ENCODE assay signal across 14 cellular contexts in the genomic region with DNA sequence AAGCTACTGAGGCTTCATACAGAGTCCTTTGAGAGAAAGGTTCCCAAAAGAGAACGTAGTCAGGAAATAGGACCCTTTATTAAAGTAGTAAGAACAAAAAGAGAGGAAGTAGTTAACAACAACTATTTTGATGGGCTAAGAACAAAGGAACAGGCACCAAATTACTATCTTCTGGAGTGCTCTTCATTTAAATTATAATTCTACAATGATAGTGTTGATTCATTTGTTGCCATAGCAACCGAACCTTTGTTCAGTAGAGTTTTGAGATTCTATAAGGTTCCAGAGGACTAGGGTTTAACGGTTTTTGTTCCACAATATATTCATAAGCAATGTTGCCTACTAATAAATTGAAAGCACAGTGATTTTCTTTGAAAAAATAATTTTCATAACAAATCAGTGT.
A peak's percentile ranks its signal among the peaks of the same experiment; 100 is the strongest.
DNase-seq lines count a peak whose midpoint lies in the region; ATAC-seq and TF ChIP-seq lines count a peak whose summit lies in the region.
"Had no signal": no experiment of that assay in that cellular context is flagged by ENCODE, and none has a peak within 500 bp of the region (broad histone marks: within the 10 kb centered on the region; RNA-seq: fewer than 3 reads in every experiment).

No MANE protein-coding gene starts in this region.

- H3K27me3 ChIP-seq in psoas muscle (ENCODE audit: insufficient read depth in 3 of 3, low read length in 2 of 3): no peaks in the 10 kb centered on the region

- H3K9me3 ChIP-seq in psoas muscle: no peaks in the 10 kb centered on the region

- H3K9me3 Mint-ChIP-seq in dendritic cell treated with granulocyte-macrophage colony-stimulating factor and Interleukin-4, amounts not matched to agents 40 ng/mL and 50 ng/mL, for 4 days: no peaks in the 10 kb centered on the region
- H3K9me3 Mint-ChIP-seq: activated T-helper 1 cell treated with anti-CD3 and anti-CD28 coated beads, Interleukin-12 subunit alpha, Interleukin-12 subunit beta, Interleukin-2, Interleukin-4 antibody, amounts not matched to agents 30 ng/mL and 10 ng/mL and 1 ng/mL, durations not matched to agents 14 hours and 24 hours and 36 hours; central memory CD8-positive, alpha-beta T cell had no signal

- peak overlapping the region; percentile 56 for H3K4me3 Mint-ChIP-seq in dendritic cell treated with granulocyte-macrophage colony-stimulating factor and Interleukin-4, amounts not matched to agents 40 ng/mL and 50 ng/mL, for 4 days
- H3K4me3 Mint-ChIP-seq: activated T-helper 1 cell treated with anti-CD3 and anti-CD28 coated beads, Interleukin-12 subunit alpha, Interleukin-12 subunit beta, Interleukin-2, Interleukin-4 antibody, amounts not matched to agents 30 ng/mL and 10 ng/mL and 1 ng/mL, durations not matched to agents 14 hours and 24 hours and 36 hours; central memory CD8-positive, alpha-beta T cell had no signal

- no peaks in the 10 kb centered on the region for H3K36me3 ChIP-seq in psoas muscle (ENCODE audit: insufficient read depth in 1 of 2, low read depth in 1 of 2)

- peak overlapping the region; percentile 95 for H3K27ac Mint-ChIP-seq in dendritic cell treated with granulocyte-macrophage colony-stimulating factor and Interleukin-4, amounts not matched to agents 40 ng/mL and 50 ng/mL, for 4 days
- H3K27ac Mint-ChIP-seq: activated T-helper 1 cell treated with anti-CD3 and anti-CD28 coated beads, Interleukin-12 subunit alpha, Interleukin-12 subunit beta, Interleukin-2, Interleukin-4 antibody, amounts not matched to agents 30 ng/mL and 10 ng/mL and 1 ng/mL, durations not matched to agents 14 hours and 24 hours and 36 hours had no signal

- intact Hi-C loops in dendritic cell treated with granulocyte-macrophage colony-stimulating factor and Interleukin-4, amounts not matched to agents 40 ng/mL and 50 ng/mL, for 4 days (cut with micrococcal nuclease): loop anchor here (1.0 to 5.0 kb wide), 3 partner anchors 20 to 366 kb away; partner anchors contain the start of gene TBC1D23
- intact Hi-C loops in psoas muscle (cut with DNase I): no loop called here

- no peak for TF ChIP-seq CTCF in psoas muscle (IDR thresholded peaks at IDR 0.05)

- H3K4me1 Mint-ChIP-seq in dendritic cell treated with granulocyte-macrophage colony-stimulating factor and Interleukin-4, amounts not matched to agents 40 ng/mL and 50 ng/mL, for 4 days (ENCODE audit: low read depth): peaks cover 26% of the 10 kb centered on the region

- peak overlapping the region; percentile 61 for H3K27ac ChIP-seq in psoas muscle

- no peaks in the 10 kb centered on the region for H3K36me3 Mint-ChIP-seq in dendritic cell treated with granulocyte-macrophage colony-stimulating factor and Interleukin-4, amounts not matched to agents 40 ng/mL and 50 ng/mL, for 4 days (ENCODE audit: low read depth)

- peaks cover 28% of the 10 kb centered on the region for H3K4me1 ChIP-seq in psoas muscle

- no peaks in the 10 kb centered on the region for H3K27me3 Mint-ChIP-seq in dendritic cell treated with granulocyte-macrophage colony-stimulating factor and Interleukin-4, amounts not matched to agents 40 ng/mL and 50 ng/mL, for 4 days
- H3K27me3 Mint-ChIP-seq: central memory CD8-positive, alpha-beta T cell had no signal

- ATAC-seq in psoas muscle (no peak), HG02981 (IDR thresholded peaks at IDR 0.05; ENCODE audit: unreplicated experiment) (no peak), GM21717 (IDR thresholded peaks at IDR 0.05; ENCODE audit: unreplicated experiment) (no peak)

- no peak overlapping the region for H3K4me3 ChIP-seq in psoas muscle
- H3K4me3 ChIP-seq: lung had no signal

- WGBS in psoas muscle, 3 donors: 68 to 84% (median 76%) methylated on average over 3 of the region's 3 CpGs

- DNase-seq in NCI-H2196 (lab: John Stamatoyannopoulos, UW; ENCODE audit: unreplicated experiment): peak; percentile 9
- no peak for DNase-seq in NCI-H2196 treated with DMSO at 0.1 percent for 48 hours (lab: John Stamatoyannopoulos, UW; ENCODE audit: unreplicated experiment)
- DNase-seq in NCI-H1436 (lab: John Stamatoyannopoulos, UW): peak; percentile 70
- DNase-seq in psoas muscle: no peak
- no peak for DNase-seq in HT-29 (ENCODE audit: low spot score)
- DNase-seq: GOT3, NCI-H1048, retina had no signal

Comparison
In these comparisons a context has a peak if more than half of its experiments do, and no peak if none do; other contexts are left out.
1. DNase-seq: peak in NCI-H2196 (single experiment) and NCI-H1436 (single experiment); none in NCI-H2196 treated with DMSO at 0.1 percent for 48 hours (single experiment), psoas muscle (0 of 2) and HT-29 (single experiment).